Comparison of ENCODE assay signal across 8 cellular contexts in genomic region chr2:199471443-199472057, GRCh38. TPM values are rescaled to one million over a fixed set of nuclear protein-coding genes. Genes with fewer than 3 reads are reported as not detected.
DNase-seq lines count a peak whose midpoint lies in the region; ATAC-seq and TF ChIP-seq lines count a peak whose summit lies in the region.

No MANE protein-coding gene starts in this region.

- H3K4me1 Mint-ChIP-seq in activated CD8-positive, alpha-beta memory T cell treated with anti-CD3 and anti-CD28 coated beads, Interleukin-2, amount 10 ng/mL, durations not matched to agents 7 days and 5 days: no peaks in the 10 kb centered on the region
- peaks cover 2% of the 10 kb centered on the region for H3K4me1 Mint-ChIP-seq in activated naive CD8-positive, alpha-beta T cell treated with anti-CD3 and anti-CD28 coated beads, Interleukin-2, amount 50 U/mL, for 24 hours

- H3K4me3 ChIP-seq in hepatocyte (peak overlapping the region; percentile 21), skeletal muscle cell (ENCODE audit: low read depth, low read length) (peak overlapping the region; percentile 17)

- H3K4me1 ChIP-seq in hepatocyte (ENCODE audit: insufficient read depth): peaks cover 15% of the 10 kb centered on the region

- 5% methylated on average over 32 of the region's 35 CpGs for WGBS in hepatocyte (ENCODE audit: low lambda C conversion rate, missing lambda C conversion rate)

- no peaks in the 10 kb centered on the region for H3K36me3 Mint-ChIP-seq in activated CD8-positive, alpha-beta memory T cell treated with anti-CD3 and anti-CD28 coated beads, Interleukin-2, amount 10 ng/mL, durations not matched to agents 7 days and 5 days
- no peaks in the 10 kb centered on the region for H3K36me3 Mint-ChIP-seq in activated naive CD8-positive, alpha-beta T cell treated with anti-CD3 and anti-CD28 coated beads, Interleukin-2, amount 50 U/mL, for 24 hours (ENCODE audit: low read depth)

- H3K27ac Mint-ChIP-seq in activated CD8-positive, alpha-beta memory T cell treated with anti-CD3 and anti-CD28 coated beads, Interleukin-2, amount 10 ng/mL, durations not matched to agents 7 days and 5 days: no peak overlapping the region
- no peak overlapping the region for H3K27ac Mint-ChIP-seq in activated naive CD8-positive, alpha-beta T cell treated with anti-CD3 and anti-CD28 coated beads, Interleukin-2, amount 50 U/mL, for 24 hours

- H3K4me2 ChIP-seq in hepatocyte: peak overlapping the region; percentile 90

- H3K4me3 Mint-ChIP-seq in activated CD8-positive, alpha-beta memory T cell treated with anti-CD3 and anti-CD28 coated beads, Interleukin-2, amount 10 ng/mL, durations not matched to agents 7 days and 5 days: no peak overlapping the region
- H3K4me3 Mint-ChIP-seq in activated naive CD8-positive, alpha-beta T cell treated with anti-CD3 and anti-CD28 coated beads, Interleukin-2, amount 50 U/mL, for 24 hours: no peak overlapping the region

- CTCF ChIA-PET in activated CD8-positive, alpha-beta memory T cell treated with anti-CD3 and anti-CD28 coated beads, Interleukin-2, amount 10 ng/mL, durations not matched to agents 7 days and 5 days (lab: Charles Lee): interaction anchor here (2.0 kb wide), 1 partner anchor 13 kb away, joined by 6 read pairs; no protein-coding TSS in a partner anchor

- H3K36me3 ChIP-seq in hepatocyte (replicated peaks; ENCODE audit: insufficient read depth, low read depth): no peaks in the 10 kb centered on the region

- peak; percentile 70 for TF ChIP-seq CTCF in hepatocyte (IDR thresholded peaks at IDR 0.05; ENCODE audit: poor library complexity)

- H4K20me1 ChIP-seq in hepatocyte (ENCODE audit: insufficient read depth, poor library complexity, severe bottlenecking): no peaks in the 10 kb centered on the region

- H3K27me3 Mint-ChIP-seq in activated CD8-positive, alpha-beta memory T cell treated with anti-CD3 and anti-CD28 coated beads, Interleukin-2, amount 10 ng/mL, durations not matched to agents 7 days and 5 days: peaks cover 75% of the 10 kb centered on the region
- peaks cover 86% of the 10 kb centered on the region for H3K27me3 Mint-ChIP-seq in activated naive CD8-positive, alpha-beta T cell treated with anti-CD3 and anti-CD28 coated beads, Interleukin-2, amount 50 U/mL, for 24 hours

- no peaks in the 10 kb centered on the region for H3K9me3 ChIP-seq in hepatocyte (ENCODE audit: low read depth)

- peak; percentile 49 for ATAC-seq in activated CD8-positive, alpha-beta memory T cell treated with anti-CD3 and anti-CD28 coated beads, Interleukin-2, amount 10 ng/mL, durations not matched to agents 7 days and 5 days
- peak; percentile 86 for ATAC-seq in HG02588 (IDR thresholded peaks at IDR 0.05; ENCODE audit: unreplicated experiment)
- peak; percentile 60 for ATAC-seq in activated naive CD8-positive, alpha-beta T cell treated with anti-CD3 and anti-CD28 coated beads, Interleukin-2, amount 50 U/mL, for 24 hours

- no peaks in the 10 kb centered on the region for H3K9me2 ChIP-seq in hepatocyte (replicated peaks; ENCODE audit: insufficient read depth)

- H2AFZ ChIP-seq in hepatocyte: peak overlapping the region; percentile 28

- no peaks in the 10 kb centered on the region for H3K79me2 ChIP-seq in hepatocyte

- no peak overlapping the region for H3K27ac ChIP-seq in hepatocyte

- no peaks in the 10 kb centered on the region for H3K9me3 Mint-ChIP-seq in activated CD8-positive, alpha-beta memory T cell treated with anti-CD3 and anti-CD28 coated beads, Interleukin-2, amount 10 ng/mL, durations not matched to agents 7 days and 5 days (ENCODE audit: low read depth)
- no peaks in the 10 kb centered on the region for H3K9me3 Mint-ChIP-seq in activated naive CD8-positive, alpha-beta T cell treated with anti-CD3 and anti-CD28 coated beads, Interleukin-2, amount 50 U/mL, for 24 hours

- DNase-seq in activated CD8-positive, alpha-beta memory T cell treated with anti-CD3 and anti-CD28 coated beads, Interleukin-2, amount 10 ng/mL, durations not matched to agents 7 days and 5 days: no peak
- DNase-seq in activated CD8-positive, alpha-beta memory T cell treated with anti-CD3 and anti-CD28 coated beads, Interleukin-2, amount 50 U/mL, for 4 hours: no peak
- DNase-seq in NCI-H1930 (lab: John Stamatoyannopoulos, UW): peak; percentile 6 to 20
- peak; percentile 49 for DNase-seq in activated naive CD8-positive, alpha-beta T cell treated with anti-CD3 and anti-CD28 coated beads, Interleukin-2, amount 50 U/mL, for 24 hours
- DNase-seq in hepatocyte (ENCODE audit: low spot score): peak; percentile 86
- no peak for DNase-seq in skeletal muscle cell (ENCODE audit: low read depth)
- DNase-seq in NCI-H446 treated with DMSO at 0.1 percent for 48 hours (lab: John Stamatoyannopoulos, UW): no peak

- H3K27me3 ChIP-seq in hepatocyte: peaks cover 84% of the 10 kb centered on the region

RNA-seq across cellular contexts. Expression of gene SATB2, which starts 13.8 kb away (rescaled TPM):
- total RNA-seq in activated CD8-positive, alpha-beta memory T cell treated with anti-CD3 and anti-CD28 coated beads, Interleukin-2, amount 10 ng/mL, durations not matched to agents 7 days and 5 days: under 1 TPM in 1 of 2 experiments, not detected in 1; 0.09 TPM
- 7.7 and 8.7 TPM in 2 replicates for total RNA-seq in hepatocyte
- 1.9 and 2.7 TPM in 2 replicates for polyA plus RNA-seq in hepatocyte

Comparison
In these comparisons a context has a peak if more than half of its experiments do, and no peak if none do; other contexts are left out.
1. DNase-seq: peak in NCI-H1930 (2 of 2), activated naive CD8-positive, alpha-beta T cell treated with anti-CD3 and anti-CD28 coated beads, Interleukin-2, amount 50 U/mL, for 24 hours (single experiment) and hepatocyte (single experiment); none in activated CD8-positive, alpha-beta memory T cell treated with anti-CD3 and anti-CD28 coated beads, Interleukin-2, amount 10 ng/mL, durations not matched to agents 7 days and 5 days (single experiment), activated CD8-positive, alpha-beta memory T cell treated with anti-CD3 and anti-CD28 coated beads, Interleukin-2, amount 50 U/mL, for 4 hours (single experiment), skeletal muscle cell (single experiment) and NCI-H446 treated with DMSO at 0.1 percent for 48 hours (single experiment).
2. Peak in every context shown above with its lines, with median percentiles within 50 percentile points of each other: ATAC-seq.